Comparison of ENCODE assay signal across 1 cellular context in genomic region chr1:24973315-24973714, GRCh38.
TF ChIP-seq lines count a peak whose summit lies in the region.

No MANE protein-coding gene starts in this region.

TF ChIP-seq in GM23338, 12 proteins besides CTCF, POLR2A, EP300 and RAD21 (continued from another document):
- TF ChIP-seq REST (IDR thresholded peaks at IDR 0.05; ENCODE audit: unreplicated experiment) (no peak), JUNB (IDR thresholded peaks at IDR 0.05; ENCODE audit: unreplicated experiment) (no peak), ZNF331 (CRISPR knock-in tag; IDR thresholded peaks at IDR 0.05; ENCODE audit: low read depth) (no peak), ZNF462 (CRISPR knock-in tag; IDR thresholded peaks at IDR 0.05) (no peak)
